7 cellular contexts compared by ENCODE assay signal in genomic region chr11:112613051-112613972, GRCh38.
DNase-seq lines count a peak whose midpoint lies in the region; ATAC-seq and TF ChIP-seq lines count a peak whose summit lies in the region.

No MANE protein-coding gene starts in this region.

- no peaks in the 10 kb centered on the region for H3K9me3 ChIP-seq in esophagus squamous epithelium
- H3K9me3 ChIP-seq in smooth muscle cell (replicated peaks; ENCODE audit: low read depth): no peaks in the 10 kb centered on the region

- H3K27ac Mint-ChIP-seq in natural killer cell treated with Interleukin-12 subunit alpha and Interleukin-12 subunit beta and Interleukin-15 and Interleukin-18, amount 100 ng/mL, for 72 hours: no peak overlapping the region
- H3K27ac Mint-ChIP-seq in activated T-helper 17 cell treated with anti-CD3 and anti-CD28 coated beads, Interleukin-2, amount 50 U/mL, for 72 hours: no peak overlapping the region

- 17 to 31% methylated on average over 8 of the region's 8 CpGs for WGBS in esophagus squamous epithelium, 2 donors
- WGBS in smooth muscle cell (ENCODE audit: low lambda C conversion rate): 76% methylated on average over 8 of the region's 8 CpGs

- peak; percentile 47 for DNase-seq in HS-27A (ENCODE audit: low read depth)
- DNase-seq in NCI-H774 (lab: John Stamatoyannopoulos, UW): peak; percentile 18
- DNase-seq in esophagus squamous epithelium (lab: John Stamatoyannopoulos, UW): no peak
- no peak for DNase-seq in smooth muscle cell (lab: John Stamatoyannopoulos, UW; ENCODE audit: unreplicated experiment)
- DNase-seq in natural killer cell treated with Interleukin-12 subunit alpha and Interleukin-12 subunit beta and Interleukin-15 and Interleukin-18, amount 100 ng/mL, for 72 hours (ENCODE audit: low spot score): no peak

- TF ChIP-seq CTCF in esophagus squamous epithelium (IDR thresholded peaks at IDR 0.05) (no peak), smooth muscle cell (IDR thresholded peaks at IDR 0.05; ENCODE audit: borderline replicate concordance, insufficient read depth, poor library complexity, severe bottlenecking) (no peak)

- H3K27me3 ChIP-seq in esophagus squamous epithelium (no peaks in the 10 kb centered on the region), smooth muscle cell (ENCODE audit: low read depth) (no peaks in the 10 kb centered on the region)

- H3K36me3 ChIP-seq in esophagus squamous epithelium: no peaks in the 10 kb centered on the region
- H3K36me3 ChIP-seq in smooth muscle cell (ENCODE audit: low read depth): no peaks in the 10 kb centered on the region

- no peak for TF ChIP-seq POLR2A in esophagus squamous epithelium (IDR thresholded peaks at IDR 0.05)

- no peaks in the 10 kb centered on the region for H3K36me3 Mint-ChIP-seq in natural killer cell treated with Interleukin-12 subunit alpha and Interleukin-12 subunit beta and Interleukin-15 and Interleukin-18, amount 100 ng/mL, for 72 hours
- no peaks in the 10 kb centered on the region for H3K36me3 Mint-ChIP-seq in activated T-helper 17 cell treated with anti-CD3 and anti-CD28 coated beads, Interleukin-2, amount 50 U/mL, for 72 hours (ENCODE audit: low read depth)

- peak overlapping the region; percentile 65 to 86 (median 78) for H3K27ac ChIP-seq in esophagus squamous epithelium
- H3K27ac ChIP-seq in smooth muscle cell (ENCODE audit: low read depth): peak overlapping the region; percentile 68

- no peaks in the 10 kb centered on the region for H3K4me1 Mint-ChIP-seq in natural killer cell treated with Interleukin-12 subunit alpha and Interleukin-12 subunit beta and Interleukin-15 and Interleukin-18, amount 100 ng/mL, for 72 hours (ENCODE audit: low read depth in 2 of 2)
- H3K4me1 Mint-ChIP-seq in activated T-helper 17 cell treated with anti-CD3 and anti-CD28 coated beads, Interleukin-2, amount 50 U/mL, for 72 hours: no peaks in the 10 kb centered on the region

- no peak overlapping the region for H3K9ac ChIP-seq in smooth muscle cell (ENCODE audit: low read depth)

- no peak overlapping the region for H3K4me3 Mint-ChIP-seq in natural killer cell treated with Interleukin-12 subunit alpha and Interleukin-12 subunit beta and Interleukin-15 and Interleukin-18, amount 100 ng/mL, for 72 hours
- H3K4me3 Mint-ChIP-seq in activated T-helper 17 cell treated with anti-CD3 and anti-CD28 coated beads, Interleukin-2, amount 50 U/mL, for 72 hours: no peak overlapping the region

- H3K27me3 Mint-ChIP-seq in natural killer cell treated with Interleukin-12 subunit alpha and Interleukin-12 subunit beta and Interleukin-15 and Interleukin-18, amount 100 ng/mL, for 72 hours: peaks cover 31 to 39% of the 10 kb centered on the region in 2 donors
- H3K27me3 Mint-ChIP-seq in activated T-helper 17 cell treated with anti-CD3 and anti-CD28 coated beads, Interleukin-2, amount 50 U/mL, for 72 hours: peaks cover 20% of the 10 kb centered on the region

- H3K4me3 ChIP-seq in esophagus squamous epithelium: no peak overlapping the region
- no peak overlapping the region for H3K4me3 ChIP-seq in smooth muscle cell

- H3K4me1 ChIP-seq in esophagus squamous epithelium: peaks cover 24 to 65% (median 30%) of the 10 kb centered on the region in 3 donors
- H3K4me1 ChIP-seq in smooth muscle cell (ENCODE audit: low read depth): peaks cover 16% of the 10 kb centered on the region

- peak overlapping the region; percentile 36 for H3K4me2 ChIP-seq in smooth muscle cell

- intact Hi-C loops in esophagus squamous epithelium (cut with DNase I): no loop called here

- H2AFZ ChIP-seq in smooth muscle cell (ENCODE audit: low read depth): no peak overlapping the region

- H3K79me2 ChIP-seq in smooth muscle cell (ENCODE audit: low read depth): no peaks in the 10 kb centered on the region

- no peaks in the 10 kb centered on the region for H3F3A ChIP-seq in smooth muscle cell (ENCODE audit: low read depth)

- H4K20me1 ChIP-seq in smooth muscle cell (ENCODE audit: low read depth): no peaks in the 10 kb centered on the region

- ATAC-seq in natural killer cell treated with Interleukin-12 subunit alpha and Interleukin-12 subunit beta and Interleukin-15 and Interleukin-18, amount 100 ng/mL, for 72 hours: no peak
- ATAC-seq in HG03196 (IDR thresholded peaks at IDR 0.05; ENCODE audit: unreplicated experiment): no peak
- no peak for ATAC-seq in activated T-helper 17 cell treated with anti-CD3 and anti-CD28 coated beads, Interleukin-2, amount 50 U/mL, for 72 hours (replicated peaks)

- no peaks in the 10 kb centered on the region for H3K9me3 Mint-ChIP-seq in natural killer cell treated with Interleukin-12 subunit alpha and Interleukin-12 subunit beta and Interleukin-15 and Interleukin-18, amount 100 ng/mL, for 72 hours
- no peaks in the 10 kb centered on the region for H3K9me3 Mint-ChIP-seq in activated T-helper 17 cell treated with anti-CD3 and anti-CD28 coated beads, Interleukin-2, amount 50 U/mL, for 72 hours

Comparison
In these comparisons a context has a peak if more than half of its experiments do, and no peak if none do; other contexts are left out.
1. DNase-seq: peak in HS-27A (single experiment) and NCI-H774 (single experiment); none in esophagus squamous epithelium (single experiment), smooth muscle cell (single experiment) and natural killer cell treated with Interleukin-12 subunit alpha and Interleukin-12 subunit beta and Interleukin-15 and Interleukin-18, amount 100 ng/mL, for 72 hours (single experiment).